Comparison of ENCODE assay signal across 19 cellular contexts in genomic region chr10:50360486-50360885, GRCh38.
DNase-seq lines count a peak whose midpoint lies in the region; ATAC-seq, FAIRE-seq and TF ChIP-seq lines count a peak whose summit lies in the region.
"Had no signal": no experiment of that assay in that cellular context is flagged by ENCODE, and none has a peak within 500 bp of the region (broad histone marks: within the 10 kb centered on the region; RNA-seq: fewer than 3 reads in every experiment).

No MANE protein-coding gene starts in this region.

- H3K4me3 ChIP-seq in AG10803 (ENCODE audit: low read length) (no peak overlapping the region), OCI-LY7 (ENCODE audit: low read depth, low read length, poor library complexity, severe bottlenecking) (peak overlapping the region; percentile 72), heart right ventricle (no peak overlapping the region), osteoblast (ENCODE audit: insufficient read depth, low read length) (no peak overlapping the region)
- H3K4me3 ChIP-seq: PC-9 had no signal

- H3K27me3 ChIP-seq in heart right ventricle = no peaks in the 10 kb centered on the region
- H3K27me3 ChIP-seq in osteoblast (ENCODE audit: insufficient read depth, low read length) = no peaks in the 10 kb centered on the region

- H2AFZ ChIP-seq in OCI-LY7 (ENCODE audit: low read length) (peak overlapping the region; percentile 3; the same call in 1 of the 2 replicates), osteoblast (ENCODE audit: low read length) (no peak overlapping the region)
- H2AFZ ChIP-seq: PC-9 had no signal

- H3K9me2 ChIP-seq in OCI-LY7 (ENCODE audit: insufficient read depth, low read length) = no peaks in the 10 kb centered on the region

- DNase-seq in AG10803 (ENCODE audit: low read depth) = peak; percentile 71
- no peak for DNase-seq in OCI-LY7 (ENCODE audit: low spot score)
- no peak for DNase-seq in heart right ventricle
- peak; percentile 55 for DNase-seq in osteoblast (ENCODE audit: insufficient read length, low spot score, missing footprints)
- no peak for DNase-seq in frontal cortex (ENCODE audit: low spot score in 2 of 2)
- no peak for DNase-seq in osteocyte (ENCODE audit: extremely low spot score, unreplicated experiment)
- no peak for DNase-seq in NCI-H1048 (lab: John Stamatoyannopoulos, UW)
- DNase-seq: activated CD4-positive, alpha-beta T cell treated with anti-CD3 and anti-CD28 coated beads, Interleukin-2, amount 10 ng/mL, durations not matched to agents 7 days and 5 days; activated gamma-delta T cell; central memory CD4-positive, alpha-beta T cell; DMS153; immature natural killer cell; MM.1S; PC-9; stimulated activated CD4-positive, alpha-beta T cell treated with anti-CD3 and anti-CD28 coated beads, Interleukin-12 subunit alpha, Interleukin-12 subunit beta, amount 100 ng/mL, for 4 hours; T-helper 1 cell had no signal

- H3K9me3 Mint-ChIP-seq in osteocyte (ENCODE audit: unreplicated experiment) = no peaks in the 10 kb centered on the region

- WGBS in heart right ventricle, 2 donors = 34 to 43% methylated on average over 3 of the region's 3 CpGs

- no peak overlapping the region for H3K4me3 Mint-ChIP-seq in osteocyte (ENCODE audit: unreplicated experiment)
- H3K4me3 Mint-ChIP-seq: activated CD4-positive, alpha-beta T cell treated with anti-CD3 and anti-CD28 coated beads, Interleukin-2, amount 10 ng/mL, durations not matched to agents 7 days and 5 days; immature natural killer cell had no signal

- peak overlapping the region; percentile 100 for H3K27ac ChIP-seq in OCI-LY7 (ENCODE audit: low read depth, low read length, poor library complexity, severe bottlenecking)
- peak overlapping the region in 5 of 10 donors; percentile 34 to 50 (median 43) for H3K27ac ChIP-seq in heart right ventricle
- no peak overlapping the region for H3K27ac ChIP-seq in osteoblast (ENCODE audit: low read depth, low read length)
- H3K27ac ChIP-seq: PC-9 had no signal

- POLR2A ChIA-PET in OCI-LY7 (lab: Charles Lee) = interaction anchor here (0.8 to 5.1 kb wide), 15 partner anchors 9 to 299 kb away, joined by 3 to 36 read pairs (median 5); no protein-coding TSS in a partner anchor

- no peaks in the 10 kb centered on the region for H4K20me1 ChIP-seq in OCI-LY7 (ENCODE audit: insufficient read depth, low read length)
- H4K20me1 ChIP-seq in osteoblast (ENCODE audit: insufficient read depth, low read length) = peaks cover 6% of the 10 kb centered on the region

- H3K4me1 ChIP-seq in OCI-LY7 (ENCODE audit: insufficient read depth, low read length, poor library complexity, severe bottlenecking) = peaks cover 78% of the 10 kb centered on the region
- H3K4me1 ChIP-seq in heart right ventricle = peaks cover 0 to 41% (median 31%) of the 10 kb centered on the region in 9 donors
- H3K4me1 ChIP-seq in osteoblast (ENCODE audit: insufficient read depth, low read length) = peaks cover 11% of the 10 kb centered on the region

- H3K79me2 ChIP-seq in OCI-LY7 (ENCODE audit: insufficient read depth, low read depth, low read length) = peaks cover 68% of the 10 kb centered on the region
- H3K79me2 ChIP-seq in osteoblast (ENCODE audit: insufficient read depth, low read length) = peaks cover 41% of the 10 kb centered on the region

- no TSS peak for BruUV-seq in OCI-LY7 (replicated peaks; lab: Mats Ljungman, UMichigan)

- no peak for FAIRE-seq in frontal cortex (lab: Jason Lieb, UNC)
- FAIRE-seq: GM12891, H1 had no signal

- intact Hi-C loops in OCI-LY7 (cut with micrococcal nuclease; ENCODE audit: unreplicated experiment) = loop anchor here (2.0 kb wide), 1 partner anchor 288 kb away; no protein-coding TSS in a partner anchor
- intact Hi-C loops in heart right ventricle (cut with DNase I) = no loop called here

- peaks cover 7% of the 10 kb centered on the region for H3K36me3 Mint-ChIP-seq in osteocyte (ENCODE audit: unreplicated experiment)

- no peak overlapping the region for H3K27ac Mint-ChIP-seq in osteocyte (ENCODE audit: unreplicated experiment)
- H3K27ac Mint-ChIP-seq: activated CD4-positive, alpha-beta T cell treated with anti-CD3 and anti-CD28 coated beads, Interleukin-2, amount 10 ng/mL, durations not matched to agents 7 days and 5 days had no signal

- no peaks in the 10 kb centered on the region for H3K9me3 ChIP-seq in OCI-LY7 (ENCODE audit: low read length)
- peaks cover 0 to 10% (median 0%) of the 10 kb centered on the region in 11 donors for H3K9me3 ChIP-seq in heart right ventricle
- H3K9me3 ChIP-seq in osteoblast (ENCODE audit: low read depth, low read length) = no peaks in the 10 kb centered on the region

- ATAC-seq in heart right ventricle = peak in 6 of 8 donors; percentile 55 to 82 (median 74)
- ATAC-seq in HG03135 (IDR thresholded peaks at IDR 0.05; ENCODE audit: unreplicated experiment) = no peak

- peaks cover 1% of the 10 kb centered on the region for H3K4me1 Mint-ChIP-seq in osteocyte (ENCODE audit: unreplicated experiment)

- TF ChIP-seq CTCF in AG10803 (conservative IDR thresholded peaks at IDR 0.05; ENCODE audit: low read length) (no peak), OCI-LY7 (conservative IDR thresholded peaks at IDR 0.05; ENCODE audit: low read length) (no peak), heart right ventricle (IDR thresholded peaks at IDR 0.05) (no peak), osteoblast (IDR thresholded peaks at IDR 0.05; ENCODE audit: extremely low read depth, low read depth, low read length) (no peak), osteocyte (IDR thresholded peaks at IDR 0.05) (no peak)

- H3K4me2 ChIP-seq in OCI-LY7 (ENCODE audit: low read length) = peak overlapping the region; percentile 88
- peak overlapping the region; percentile 19 for H3K4me2 ChIP-seq in osteoblast (ENCODE audit: insufficient read depth, low read length)
- H3K4me2 ChIP-seq: PC-9 had no signal

- no peaks in the 10 kb centered on the region for H3K27me3 Mint-ChIP-seq in osteocyte (ENCODE audit: unreplicated experiment)
- H3K27me3 Mint-ChIP-seq: activated CD4-positive, alpha-beta T cell treated with anti-CD3 and anti-CD28 coated beads, Interleukin-2, amount 10 ng/mL, durations not matched to agents 7 days and 5 days had no signal

- CTCF ChIA-PET in OCI-LY7 (lab: Charles Lee; ENCODE audit: unreplicated experiment) = interaction anchor here (1.5 kb wide), 1 partner anchor 262 kb away, joined by 4 read pairs; no protein-coding TSS in a partner anchor

- H3K36me3 ChIP-seq in OCI-LY7 (ENCODE audit: insufficient read depth, low read length) (peaks cover 10% of the 10 kb centered on the region), heart right ventricle (no peaks in the 10 kb centered on the region), osteoblast (ENCODE audit: insufficient read depth, low read length) (no peaks in the 10 kb centered on the region)

Comparison
In these comparisons a context has a peak if more than half of its experiments do, and no peak if none do; other contexts are left out.
1. DNase-seq: peak in AG10803 (single experiment) and osteoblast (single experiment); none in OCI-LY7 (single experiment), heart right ventricle (0 of 2), frontal cortex (0 of 2), osteocyte (single experiment) and NCI-H1048 (single experiment).